ENCODE assay signal across 1 cellular context in the genomic region with DNA sequence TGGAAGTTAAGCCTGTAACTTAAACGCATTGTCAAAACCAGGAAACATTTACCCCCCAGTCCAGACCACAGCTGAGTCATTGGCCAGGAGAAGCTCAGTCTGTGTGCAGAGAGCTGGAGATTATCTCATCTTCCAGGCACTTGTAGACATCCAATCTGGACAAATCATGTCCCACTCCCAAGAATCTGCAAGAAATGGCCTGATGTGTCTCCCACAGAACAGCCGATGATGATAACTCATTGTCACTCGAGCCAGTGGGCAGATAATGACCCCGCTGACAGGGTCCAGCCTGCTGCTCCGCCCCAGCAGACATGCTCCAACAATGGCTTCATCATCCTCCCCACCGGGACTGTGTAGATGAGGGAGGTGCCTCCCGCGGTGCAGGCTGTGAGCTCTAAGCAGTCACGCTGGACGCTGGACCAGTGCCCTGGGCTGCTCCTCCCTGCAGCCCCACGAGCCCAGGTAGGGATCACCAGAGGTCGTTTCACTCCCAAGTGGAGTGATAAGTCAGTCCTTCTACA.
TF ChIP-seq lines count a peak whose summit lies in the region.

No MANE protein-coding gene starts in this region.

TF ChIP-seq in SK-N-SH, 30 proteins besides CTCF, POLR2A, EP300 and RAD21 (continued from another document):
- no peak for TF ChIP-seq GABPA (IDR thresholded peaks at IDR 0.05; ENCODE audit: low read depth)
- TF ChIP-seq, protein P1, sequence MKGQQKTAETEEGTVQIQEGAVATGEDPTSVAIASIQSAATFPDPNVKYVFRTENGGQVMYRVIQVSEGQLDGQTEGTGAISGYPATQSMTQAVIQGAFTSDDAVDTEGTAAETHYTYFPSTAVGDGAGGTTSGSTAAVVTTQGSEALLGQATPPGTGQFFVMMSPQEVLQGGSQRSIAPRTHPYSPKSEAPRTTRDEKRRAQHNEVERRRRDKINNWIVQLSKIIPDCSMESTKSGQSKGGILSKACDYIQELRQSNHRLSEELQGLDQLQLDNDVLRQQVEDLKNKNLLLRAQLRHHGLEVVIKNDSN (IDR thresholded peaks at IDR 0.05; ENCODE audit: borderline replicate concordance, low read depth), result no peak
- no peak for TF ChIP-seq NRF1 (IDR thresholded peaks at IDR 0.05; ENCODE audit: low read depth, low read length)
- TF ChIP-seq FOXM1 (IDR thresholded peaks at IDR 0.05; ENCODE audit: low read depth), result no peak
- TF ChIP-seq EZH2phosphoT487 (IDR thresholded peaks at IDR 0.05; ENCODE audit: borderline replicate concordance, low read depth), result no peak
- no peak for TF ChIP-seq CHD2 (IDR thresholded peaks at IDR 0.05; ENCODE audit: low read length, partially characterized antibody)
- TF ChIP-seq RXRA (IDR thresholded peaks at IDR 0.05; ENCODE audit: borderline replicate concordance, low read depth), result peak; percentile 19; the same call in 1 of the 2 replicates
- TF ChIP-seq, protein P2, sequence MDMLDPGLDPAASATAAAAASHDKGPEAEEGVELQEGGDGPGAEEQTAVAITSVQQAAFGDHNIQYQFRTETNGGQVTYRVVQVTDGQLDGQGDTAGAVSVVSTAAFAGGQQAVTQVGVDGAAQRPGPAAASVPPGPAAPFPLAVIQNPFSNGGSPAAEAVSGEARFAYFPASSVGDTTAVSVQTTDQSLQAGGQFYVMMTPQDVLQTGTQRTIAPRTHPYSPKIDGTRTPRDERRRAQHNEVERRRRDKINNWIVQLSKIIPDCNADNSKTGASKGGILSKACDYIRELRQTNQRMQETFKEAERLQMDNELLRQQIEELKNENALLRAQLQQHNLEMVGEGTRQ (IDR thresholded peaks at IDR 0.05; ENCODE audit: borderline replicate concordance, low read depth, low read length), result no peak
- no peak for TF ChIP-seq YY1 (IDR thresholded peaks at IDR 0.05; ENCODE audit: low read depth)
- TF ChIP-seq, protein P3, sequence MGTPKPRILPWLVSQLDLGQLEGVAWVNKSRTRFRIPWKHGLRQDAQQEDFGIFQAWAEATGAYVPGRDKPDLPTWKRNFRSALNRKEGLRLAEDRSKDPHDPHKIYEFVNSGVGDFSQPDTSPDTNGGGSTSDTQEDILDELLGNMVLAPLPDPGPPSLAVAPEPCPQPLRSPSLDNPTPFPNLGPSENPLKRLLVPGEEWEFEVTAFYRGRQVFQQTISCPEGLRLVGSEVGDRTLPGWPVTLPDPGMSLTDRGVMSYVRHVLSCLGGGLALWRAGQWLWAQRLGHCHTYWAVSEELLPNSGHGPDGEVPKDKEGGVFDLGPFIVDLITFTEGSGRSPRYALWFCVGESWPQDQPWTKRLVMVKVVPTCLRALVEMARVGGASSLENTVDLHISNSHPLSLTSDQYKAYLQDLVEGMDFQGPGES (IDR thresholded peaks at IDR 0.05; ENCODE audit: low read depth, low read length), result no peak
- TF ChIP-seq TCF12 (IDR thresholded peaks at IDR 0.05), result peak; percentile 82
- TF ChIP-seq, protein P4, sequence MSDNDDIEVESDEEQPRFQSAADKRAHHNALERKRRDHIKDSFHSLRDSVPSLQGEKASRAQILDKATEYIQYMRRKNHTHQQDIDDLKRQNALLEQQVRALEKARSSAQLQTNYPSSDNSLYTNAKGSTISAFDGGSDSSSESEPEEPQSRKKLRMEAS (IDR thresholded peaks at IDR 0.05; ENCODE audit: low read depth), result peak; percentile 29; the same call in 1 of the 2 replicates
- TF ChIP-seq ELF1 (IDR thresholded peaks at IDR 0.05), result no peak; the same call in 1 of the 2 replicates
- TF ChIP-seq TEAD4 (IDR thresholded peaks at IDR 0.05; ENCODE audit: borderline replicate concordance, insufficient read depth), result 0 out of 2 replicates have a peak, but pooled peaks have one; percentile 39
- TF ChIP-seq NFIC (IDR thresholded peaks at IDR 0.05; ENCODE audit: borderline replicate concordance), result peak; percentile 44
TF ChIP-seq in SK-N-SH: peak in this region for 9.
